Comparison of ENCODE assay signal across 1 cellular context in genomic region chr10:80414126-80414898, GRCh38.
A peak's percentile ranks its signal among the peaks of the same experiment; 100 is the strongest.
TF ChIP-seq lines count a peak whose summit lies in the region.

No MANE protein-coding gene starts in this region.

TF ChIP-seq in endothelial cell of umbilical vein, 7 proteins besides CTCF, POLR2A, EP300 and RAD21:
- no peak for TF ChIP-seq EZH2 (IDR thresholded peaks at IDR 0.05; ENCODE audit: borderline replicate concordance, low read depth, low read length, severe bottlenecking)
- TF ChIP-seq MYC (IDR thresholded peaks at IDR 0.05; ENCODE audit: low read depth, low read length): no peak
- no peak for TF ChIP-seq POLR2AphosphoS5 (IDR thresholded peaks at IDR 0.05; ENCODE audit: insufficient read depth, low read depth, low read length)
- no peak for TF ChIP-seq MAX (IDR thresholded peaks at IDR 0.05; ENCODE audit: insufficient read depth, insufficient read length)
- TF ChIP-seq FOS (IDR thresholded peaks at IDR 0.05; ENCODE audit: borderline replicate concordance, insufficient read depth, low read length): no peak
- peak; percentile 65 for TF ChIP-seq GATA2 (IDR thresholded peaks at IDR 0.05; ENCODE audit: insufficient read depth, insufficient read length, low read depth, low read length)
- no peak for TF ChIP-seq JUN (IDR thresholded peaks at IDR 0.05; ENCODE audit: borderline replicate concordance, insufficient read depth, insufficient read length, low read depth)
